Comparison of ENCODE assay signal across 27 cellular contexts in genomic region chr18:5015213-5015612, GRCh38.
DNase-seq lines count a peak whose midpoint lies in the region; ATAC-seq, FAIRE-seq and TF ChIP-seq lines count a peak whose summit lies in the region.
"Had no signal": no experiment of that assay in that cellular context is flagged by ENCODE, and none has a peak within 500 bp of the region (broad histone marks: within the 10 kb centered on the region; RNA-seq: fewer than 3 reads in every experiment).

No MANE protein-coding gene starts in this region.

- no peaks in the 10 kb centered on the region for H3K9me3 ChIP-seq in HepG2 (ENCODE audit: low read length)
- no peaks in the 10 kb centered on the region for H3K9me3 ChIP-seq in right lobe of liver
- H3K9me3 ChIP-seq: A549 had no signal

- no peaks in the 10 kb centered on the region for H3K36me3 ChIP-seq in HepG2 (replicated peaks in 1 of 2; ENCODE audit: control insufficient read depth in 1 of 2, insufficient read depth in 2 of 2, low read length in 2 of 2)
- H3K36me3 ChIP-seq in right lobe of liver: no peaks in the 10 kb centered on the region

- TF ChIP-seq EP300 in HepG2 (IDR thresholded peaks at IDR 0.05; ENCODE audit: low read depth in 2 of 2, low read length in 2 of 2) (no peak), HepG2 (CRISPR knock-in tag; IDR thresholded peaks at IDR 0.05; ENCODE audit: borderline replicate concordance) (no peak)

- CTCF ChIA-PET in HepG2 (lab: Yijun Ruan, JAX; ENCODE audit: low intra/inter-chr PET ratio, low total read pairs): no interaction called here

- H3K4me3 Mint-ChIP-seq in neural crest cell: no peak overlapping the region
- H3K4me3 Mint-ChIP-seq: B cell; CD14-positive monocyte; CD4-positive, alpha-beta memory T cell; CD4-positive, CD25-positive, alpha-beta regulatory T cell; CD8-positive, alpha-beta memory T cell had no signal

- peaks cover 6% of the 10 kb centered on the region for H3K36me3 Mint-ChIP-seq in neural crest cell (ENCODE audit: low read depth)
- H3K36me3 Mint-ChIP-seq: CD14-positive monocyte; CD4-positive, alpha-beta memory T cell; CD4-positive, CD25-positive, alpha-beta regulatory T cell; CD8-positive, alpha-beta memory T cell had no signal

- H3K4me1 Mint-ChIP-seq in neural crest cell: peaks cover 21% of the 10 kb centered on the region
- H3K4me1 Mint-ChIP-seq: B cell; CD14-positive monocyte; CD4-positive, alpha-beta memory T cell; CD4-positive, CD25-positive, alpha-beta regulatory T cell; CD8-positive, alpha-beta memory T cell had no signal

- no peak overlapping the region for H3K9ac ChIP-seq in HepG2 (ENCODE audit: insufficient read depth, low read depth, low read length)

- no peak overlapping the region for H3K4me2 ChIP-seq in HepG2 (ENCODE audit: low read depth, low read length)
- H3K4me2 ChIP-seq: A549 had no signal

- H3K4me1 ChIP-seq in HepG2 (ENCODE audit: insufficient read depth, low read length) (no peaks in the 10 kb centered on the region), right lobe of liver (no peaks in the 10 kb centered on the region)
- H3K4me1 ChIP-seq: A549 had no signal

- 3% methylated on average over 4 of the region's 4 CpGs for WGBS in HepG2 (ENCODE audit: low lambda C conversion rate)
- 54% methylated on average over 4 of the region's 4 CpGs for WGBS in right lobe of liver (ENCODE audit: insufficient coverage, low coverage, low lambda C conversion rate, missing lambda C conversion rate)

- H3K79me2 ChIP-seq in HepG2 (ENCODE audit: insufficient read depth, low read length): no peaks in the 10 kb centered on the region

- TF ChIP-seq CTCF in HepG2 (CRISPR knock-in tag; IDR thresholded peaks at IDR 0.05) (no peak), right lobe of liver (IDR thresholded peaks at IDR 0.05) (no peak), neural crest cell (conservative IDR thresholded peaks at IDR 0.05) (no peak)

- ATAC-seq in HepG2 (no peak), right lobe of liver (no peak), GM18861 (IDR thresholded peaks at IDR 0.05; ENCODE audit: unreplicated experiment) (peak; percentile 52), GM18909 (IDR thresholded peaks at IDR 0.05; ENCODE audit: poor library complexity, unreplicated experiment) (no peak), HG03457 (IDR thresholded peaks at IDR 0.05; ENCODE audit: unreplicated experiment) (no peak)
- ATAC-seq: A549 had no signal

- H3K27me3 ChIP-seq in HepG2 (ENCODE audit: control insufficient read depth in 1 of 2, insufficient read depth in 2 of 2, low read length in 2 of 2): no peaks in the 10 kb centered on the region
- H3K27me3 ChIP-seq in right lobe of liver: no peaks in the 10 kb centered on the region

- no peak for TF ChIP-seq POLR2A in HepG2 (IDR thresholded peaks at IDR 0.05; ENCODE audit: insufficient read depth in 1 of 2, low read depth in 2 of 2, low read length in 2 of 2)
- no peak for TF ChIP-seq POLR2A in right lobe of liver (IDR thresholded peaks at IDR 0.05)

- TF ChIP-seq RAD21 in HepG2 (CRISPR knock-in tag; IDR thresholded peaks at IDR 0.05): no peak

- no peaks in the 10 kb centered on the region for H4K20me1 ChIP-seq in HepG2 (ENCODE audit: insufficient read depth, low read length)

- no TSS peak for BruUV-seq in HepG2 (replicated peaks; lab: Mats Ljungman, UMichigan)

- FAIRE-seq in HepG2 (lab: Jason Lieb, UNC) (no peak), urothelium cell line (lab: Jason Lieb, UNC) (peak; percentile 70)
- FAIRE-seq: A549, GM12892, GM18507 had no signal

- intact Hi-C loops in HepG2 (cut with micrococcal nuclease; ENCODE audit: unreplicated experiment): loop anchor here (5.0 kb wide), 1 partner anchor 48 kb away; no protein-coding TSS in a partner anchor
- intact Hi-C loops in right lobe of liver (cut with DNase I): no loop called here

- H3K4me3 ChIP-seq in HepG2 (replicated peaks in 1 of 3; ENCODE audit: insufficient read depth in 1 of 3, low read depth in 2 of 3, low read length in 3 of 3) (no peak overlapping the region), right lobe of liver (no peak overlapping the region)
- H3K4me3 ChIP-seq: A549 had no signal

- H3K27ac ChIP-seq in HepG2 (ENCODE audit: extremely low read length, insufficient read depth, low read length): no peak overlapping the region
- no peak overlapping the region for H3K27ac ChIP-seq in right lobe of liver
- H3K27ac ChIP-seq: 22Rv1, A549 had no signal

- H2AFZ ChIP-seq in HepG2 (ENCODE audit: low read length): no peak overlapping the region

- no peaks in the 10 kb centered on the region for H3K27me3 Mint-ChIP-seq in neural crest cell (ENCODE audit: low read depth)
- H3K27me3 Mint-ChIP-seq: B cell; CD4-positive, alpha-beta memory T cell; CD4-positive, CD25-positive, alpha-beta regulatory T cell had no signal

- H3K27ac Mint-ChIP-seq in neural crest cell (ENCODE audit: unreplicated experiment): peak overlapping the region; percentile 30
- H3K27ac Mint-ChIP-seq: B cell; CD14-positive monocyte; CD4-positive, alpha-beta memory T cell; CD4-positive, CD25-positive, alpha-beta regulatory T cell had no signal

- no peak for DNase-seq in HepG2 (ENCODE audit: low spot score)
- DNase-seq in right lobe of liver: no peak
- DNase-seq in neural crest cell (ENCODE audit: low read depth, low spot score): no peak
- no peak for DNase-seq in urothelium cell line (ENCODE audit: low spot score)
- DNase-seq in kidney tubule cell (ENCODE audit: low spot score): no peak
- DNase-seq: AML-193; C1 segment of cervical spinal cord; CD4-positive, alpha-beta memory T cell; CD4-positive, CD25-positive, alpha-beta regulatory T cell; CD8-positive, alpha-beta memory T cell; COR-L47; DMS 273 treated with DMSO at 0.1 percent for 48 hours; DMS153; DMS53; DMS79; DND-41; EL; GDM1 had no signal

- in situ Hi-C loops in HepG2 (cut with HindIII; ENCODE audit: extremely low pct_ligation_motif_present, low pct_unique_long_range_greater_than_20kb): loop anchor here (25.0 kb wide), 1 partner anchor 103 kb away; no protein-coding TSS in a partner anchor

- peaks cover 7% of the 10 kb centered on the region for H3K9me3 Mint-ChIP-seq in neural crest cell

- POLR2A ChIA-PET in HepG2 (lab: Yijun Ruan, JAX): no interaction called here

TF ChIP-seq in HepG2, 621 proteins besides CTCF, POLR2A, EP300 and RAD21:
- TF ChIP-seq KDM1A (CRISPR knock-in tag; IDR thresholded peaks at IDR 0.05): no peak
- no peak for TF ChIP-seq SRSF1 (optimal IDR thresholded peaks at IDR 0.05; ENCODE audit: low read depth, low read length)
- no peak for TF ChIP-seq REST (IDR thresholded peaks at IDR 0.05; ENCODE audit: borderline replicate concordance in 1 of 2, low read depth in 1 of 2, low read length in 2 of 2)
- TF ChIP-seq BRF2 (CRISPR knock-in tag; IDR thresholded peaks at IDR 0.05): no peak
- TF ChIP-seq CREB1 (IDR thresholded peaks at IDR 0.05): peak; percentile 67
- no peak for TF ChIP-seq CREB1 (CRISPR knock-in tag; IDR thresholded peaks at IDR 0.05)
